ENCODE assay signal across 22 cellular contexts in genomic region chr2:197862556-197862955, GRCh38.
"Had no signal": no experiment of that assay in that cellular context is flagged by ENCODE, and none has a peak within 500 bp of the region (broad histone marks: within the 10 kb centered on the region; RNA-seq: fewer than 3 reads in every experiment).

No MANE protein-coding gene starts in this region.

- H3K36me3 ChIP-seq: neutrophil, pancreas, stomach, thyroid gland had no signal

- H3K4me1 ChIP-seq: thyroid gland had no signal

- H3K27me3 ChIP-seq: neutrophil, pancreas, stomach, thyroid gland had no signal

- DNase-seq: cerebellar nuclear complex; cortex of kidney; effector memory CD8-positive, alpha-beta T cell; foreskin melanocyte; head of caudate nucleus; kidney; mucosa of descending colon; naive B cell; pancreas; stimulated activated CD4-positive, alpha-beta T cell treated with anti-CD3 and anti-CD28 coated beads, Interleukin-12 subunit alpha, Interleukin-12 subunit beta, amount 100 ng/mL, for 4 hours; stimulated activated CD4-positive, alpha-beta T cell treated with anti-CD3 and anti-CD28 coated beads, Interleukin-1b, Interleukin-23, amount 100 ng/mL, for 48 hours; stimulated activated CD4-positive, alpha-beta T cell treated with anti-CD3 and anti-CD28 coated beads, Interleukin-4, amount 100 ng/mL, for 1 hour; stimulated activated CD8-positive, alpha-beta memory T cell treated with anti-CD3 and anti-CD28 coated beads, Interleukin-4, amount 100 ng/mL, for 48 hours; stimulated activated naive CD4-positive, alpha-beta T cell treated with Interleukin-2 at 50 U/mL for 16 hours; stomach; thyroid gland had no signal

- ATAC-seq: effector memory CD8-positive, alpha-beta T cell; left lobe of liver; mucosa of descending colon; natural killer cell treated with Interleukin-12 subunit alpha and Interleukin-12 subunit beta and Interleukin-15 and Interleukin-18, amount 100 ng/mL, for 72 hours; pancreas; sciatic nerve had no signal

- H3K4me3 ChIP-seq: lung, mucosa of descending colon, pancreas, smooth muscle cell, stomach, thyroid gland had no signal

- H3K9me3 ChIP-seq: mucosa of descending colon, neutrophil, pancreas, thyroid gland had no signal

- H3K27ac ChIP-seq: neutrophil, pancreas, stomach, thyroid gland had no signal
